In genomic region chr2:178277741-178278197, GRCh38 we compare ENCODE assay signal across 1 cellular context.
TF ChIP-seq lines count a peak whose summit lies in the region.

No MANE protein-coding gene starts in this region.

TF ChIP-seq in K562, 482 proteins besides CTCF, POLR2A, EP300 and RAD21 (continued from another document and continues in another):
- TF ChIP-seq CTBP1 (IDR thresholded peaks at IDR 0.05; ENCODE audit: borderline replicate concordance) = peak; percentile 26; the same call in 1 of the 2 replicates
- TF ChIP-seq ZSCAN32 (CRISPR knock-in tag; IDR thresholded peaks at IDR 0.05) = no peak
- no peak for TF ChIP-seq ATF1 (CRISPR knock-in tag; IDR thresholded peaks at IDR 0.05)
- TF ChIP-seq ATF1 (tag; IDR thresholded peaks at IDR 0.05) = no peak
- no peak for TF ChIP-seq C11orf30 (IDR thresholded peaks at IDR 0.05; ENCODE audit: low read depth)
- TF ChIP-seq, protein P1, sequence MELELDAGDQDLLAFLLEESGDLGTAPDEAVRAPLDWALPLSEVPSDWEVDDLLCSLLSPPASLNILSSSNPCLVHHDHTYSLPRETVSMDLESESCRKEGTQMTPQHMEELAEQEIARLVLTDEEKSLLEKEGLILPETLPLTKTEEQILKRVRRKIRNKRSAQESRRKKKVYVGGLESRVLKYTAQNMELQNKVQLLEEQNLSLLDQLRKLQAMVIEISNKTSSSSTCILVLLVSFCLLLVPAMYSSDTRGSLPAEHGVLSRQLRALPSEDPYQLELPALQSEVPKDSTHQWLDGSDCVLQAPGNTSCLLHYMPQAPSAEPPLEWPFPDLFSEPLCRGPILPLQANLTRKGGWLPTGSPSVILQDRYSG (tag; conservative IDR thresholded peaks at IDR 0.05; ENCODE audit: low read depth) = no peak
- TF ChIP-seq ZEB2 (IDR thresholded peaks at IDR 0.05) = 0 out of 2 replicates have a peak, but pooled peaks have one; percentile 46
- 0 out of 2 replicates have a peak, but pooled peaks have one; percentile 37 for TF ChIP-seq TEAD4 (IDR thresholded peaks at IDR 0.05; ENCODE audit: low read length)
- TF ChIP-seq TEAD4 (CRISPR knock-in tag; IDR thresholded peaks at IDR 0.05; ENCODE audit: borderline replicate concordance) = no peak
- no peak for TF ChIP-seq SETDB1 (IDR thresholded peaks at IDR 0.05; ENCODE audit: low read length)
- no peak for TF ChIP-seq ZZZ3 (IDR thresholded peaks at IDR 0.05)
- TF ChIP-seq ZNF668 (CRISPR knock-in tag; IDR thresholded peaks at IDR 0.05) = no peak
- TF ChIP-seq ZC3H8 (IDR thresholded peaks at IDR 0.05) = no peak
- TF ChIP-seq, protein P2, sequence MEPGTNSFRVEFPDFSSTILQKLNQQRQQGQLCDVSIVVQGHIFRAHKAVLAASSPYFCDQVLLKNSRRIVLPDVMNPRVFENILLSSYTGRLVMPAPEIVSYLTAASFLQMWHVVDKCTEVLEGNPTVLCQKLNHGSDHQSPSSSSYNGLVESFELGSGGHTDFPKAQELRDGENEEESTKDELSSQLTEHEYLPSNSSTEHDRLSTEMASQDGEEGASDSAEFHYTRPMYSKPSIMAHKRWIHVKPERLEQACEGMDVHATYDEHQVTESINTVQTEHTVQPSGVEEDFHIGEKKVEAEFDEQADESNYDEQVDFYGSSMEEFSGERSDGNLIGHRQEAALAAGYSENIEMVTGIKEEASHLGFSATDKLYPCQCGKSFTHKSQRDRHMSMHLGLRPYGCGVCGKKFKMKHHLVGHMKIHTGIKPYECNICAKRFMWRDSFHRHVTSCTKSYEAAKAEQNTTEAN (CRISPR knock-in tag; IDR thresholded peaks at IDR 0.05) = no peak
- TF ChIP-seq CAMTA2 (CRISPR knock-in tag; conservative IDR thresholded peaks at IDR 0.05) = no peak
- TF ChIP-seq HNRNPL (IDR thresholded peaks at IDR 0.05; ENCODE audit: low read depth, low read length) = no peak
- no peak for TF ChIP-seq HNRNPH1 (optimal IDR thresholded peaks at IDR 0.05; ENCODE audit: low read depth, low read length)
- TF ChIP-seq ZNF282 (CRISPR knock-in tag; IDR thresholded peaks at IDR 0.05) = no peak
- TF ChIP-seq GTF2F1 (IDR thresholded peaks at IDR 0.05; ENCODE audit: low read depth, low read length) = no peak
- TF ChIP-seq USF1 (CRISPR knock-in tag; IDR thresholded peaks at IDR 0.05) = peak; percentile 82
- no peak for TF ChIP-seq SAFB (IDR thresholded peaks at IDR 0.05; ENCODE audit: borderline replicate concordance, low read depth, low read length)
- no peak for TF ChIP-seq KDM5B (IDR thresholded peaks at IDR 0.05; ENCODE audit: insufficient replicate concordance, low read depth, low read length)
- TF ChIP-seq CXXC5 (CRISPR knock-in tag; IDR thresholded peaks at IDR 0.05) = no peak
- TF ChIP-seq ASH1L (IDR thresholded peaks at IDR 0.05; ENCODE audit: borderline replicate concordance, low read depth, partially characterized antibody) = no peak
- 0 out of 2 replicates have a peak, but pooled peaks have one; percentile 19 for TF ChIP-seq ESRRA (IDR thresholded peaks at IDR 0.05; ENCODE audit: borderline replicate concordance, low read depth)
- TF ChIP-seq ZNF165 (CRISPR knock-in tag; IDR thresholded peaks at IDR 0.05; ENCODE audit: borderline replicate concordance) = no peak
- no peak for TF ChIP-seq SRSF1 (IDR thresholded peaks at IDR 0.05; ENCODE audit: low read depth, low read length)
- 0 out of 4 replicates have a peak, but pooled peaks of 1 of the 2 experiments have one; percentile 59 for TF ChIP-seq FOXK2 (conservative IDR thresholded peaks at IDR 0.05 in 1 of 2, IDR thresholded peaks at IDR 0.05 in 1 of 2; ENCODE audit: low read depth in 2 of 2)
- TF ChIP-seq ERF (CRISPR knock-in tag; IDR thresholded peaks at IDR 0.05) = no peak
- TF ChIP-seq ZKSCAN1 (IDR thresholded peaks at IDR 0.05; ENCODE audit: low read depth, low read length) = no peak
- no peak for TF ChIP-seq PTTG1 (tag; IDR thresholded peaks at IDR 0.05; ENCODE audit: low read depth)
- TF ChIP-seq TCF7 (IDR thresholded peaks at IDR 0.05; ENCODE audit: borderline replicate concordance) = no peak
- no peak for TF ChIP-seq ETS2 (tag; IDR thresholded peaks at IDR 0.05; ENCODE audit: borderline replicate concordance, poor library complexity, severe bottlenecking)
- TF ChIP-seq RBFOX2 (IDR thresholded peaks at IDR 0.05; ENCODE audit: low read depth, low read length) = no peak
- 0 out of 4 replicates have a peak, but pooled peaks of 1 of the 2 experiments have one; percentile 32 for TF ChIP-seq MAZ (CRISPR knock-in tag; conservative IDR thresholded peaks at IDR 0.05 in 1 of 2, IDR thresholded peaks at IDR 0.05 in 1 of 2)
- no peak for TF ChIP-seq RCOR1 (IDR thresholded peaks at IDR 0.05; ENCODE audit: borderline replicate concordance in 1 of 2, low read depth in 2 of 2, low read length in 2 of 2)
- TF ChIP-seq, protein P3, sequence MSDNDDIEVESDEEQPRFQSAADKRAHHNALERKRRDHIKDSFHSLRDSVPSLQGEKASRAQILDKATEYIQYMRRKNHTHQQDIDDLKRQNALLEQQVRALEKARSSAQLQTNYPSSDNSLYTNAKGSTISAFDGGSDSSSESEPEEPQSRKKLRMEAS (CRISPR knock-in tag; IDR thresholded peaks at IDR 0.05) = 0 out of 2 replicates have a peak, but pooled peaks have one; percentile 19
- no peak for TF ChIP-seq NCOA6 (IDR thresholded peaks at IDR 0.05)
- no peak for TF ChIP-seq KLF1 (tag; IDR thresholded peaks at IDR 0.05)
- TF ChIP-seq LEF1 (IDR thresholded peaks at IDR 0.05) = 0 out of 2 replicates have a peak, but pooled peaks have one; percentile 27
- peak; percentile 82 for TF ChIP-seq SMARCA5 (IDR thresholded peaks at IDR 0.05)
- TF ChIP-seq, protein P4, sequence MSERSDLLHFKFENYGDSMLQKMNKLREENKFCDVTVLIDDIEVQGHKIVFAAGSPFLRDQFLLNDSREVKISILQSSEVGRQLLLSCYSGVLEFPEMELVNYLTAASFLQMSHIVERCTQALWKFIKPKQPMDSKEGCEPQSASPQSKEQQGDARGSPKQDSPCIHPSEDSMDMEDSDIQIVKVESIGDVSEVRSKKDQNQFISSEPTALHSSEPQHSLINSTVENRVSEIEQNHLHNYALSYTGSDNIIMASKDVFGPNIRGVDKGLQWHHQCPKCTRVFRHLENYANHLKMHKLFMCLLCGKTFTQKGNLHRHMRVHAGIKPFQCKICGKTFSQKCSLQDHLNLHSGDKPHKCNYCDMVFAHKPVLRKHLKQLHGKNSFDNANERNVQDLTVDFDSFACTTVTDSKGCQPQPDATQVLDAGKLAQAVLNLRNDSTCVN (CRISPR knock-in tag; IDR thresholded peaks at IDR 0.05) = no peak
- TF ChIP-seq, protein P5, sequence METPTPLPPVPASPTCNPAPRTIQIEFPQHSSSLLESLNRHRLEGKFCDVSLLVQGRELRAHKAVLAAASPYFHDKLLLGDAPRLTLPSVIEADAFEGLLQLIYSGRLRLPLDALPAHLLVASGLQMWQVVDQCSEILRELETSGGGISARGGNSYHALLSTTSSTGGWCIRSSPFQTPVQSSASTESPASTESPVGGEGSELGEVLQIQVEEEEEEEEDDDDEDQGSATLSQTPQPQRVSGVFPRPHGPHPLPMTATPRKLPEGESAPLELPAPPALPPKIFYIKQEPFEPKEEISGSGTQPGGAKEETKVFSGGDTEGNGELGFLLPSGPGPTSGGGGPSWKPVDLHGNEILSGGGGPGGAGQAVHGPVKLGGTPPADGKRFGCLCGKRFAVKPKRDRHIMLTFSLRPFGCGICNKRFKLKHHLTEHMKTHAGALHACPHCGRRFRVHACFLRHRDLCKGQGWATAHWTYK (CRISPR knock-in tag; IDR thresholded peaks at IDR 0.05) = no peak
- no peak for TF ChIP-seq TGIF2 (CRISPR knock-in tag; IDR thresholded peaks at IDR 0.05)
- no peak for TF ChIP-seq ZNF551 (CRISPR knock-in tag; IDR thresholded peaks at IDR 0.05)
- no peak for TF ChIP-seq HDAC6 (IDR thresholded peaks at IDR 0.05; ENCODE audit: low read depth, low read length)
- no peak for TF ChIP-seq HBP1 (CRISPR knock-in tag; IDR thresholded peaks at IDR 0.05)
- TF ChIP-seq, protein P6, sequence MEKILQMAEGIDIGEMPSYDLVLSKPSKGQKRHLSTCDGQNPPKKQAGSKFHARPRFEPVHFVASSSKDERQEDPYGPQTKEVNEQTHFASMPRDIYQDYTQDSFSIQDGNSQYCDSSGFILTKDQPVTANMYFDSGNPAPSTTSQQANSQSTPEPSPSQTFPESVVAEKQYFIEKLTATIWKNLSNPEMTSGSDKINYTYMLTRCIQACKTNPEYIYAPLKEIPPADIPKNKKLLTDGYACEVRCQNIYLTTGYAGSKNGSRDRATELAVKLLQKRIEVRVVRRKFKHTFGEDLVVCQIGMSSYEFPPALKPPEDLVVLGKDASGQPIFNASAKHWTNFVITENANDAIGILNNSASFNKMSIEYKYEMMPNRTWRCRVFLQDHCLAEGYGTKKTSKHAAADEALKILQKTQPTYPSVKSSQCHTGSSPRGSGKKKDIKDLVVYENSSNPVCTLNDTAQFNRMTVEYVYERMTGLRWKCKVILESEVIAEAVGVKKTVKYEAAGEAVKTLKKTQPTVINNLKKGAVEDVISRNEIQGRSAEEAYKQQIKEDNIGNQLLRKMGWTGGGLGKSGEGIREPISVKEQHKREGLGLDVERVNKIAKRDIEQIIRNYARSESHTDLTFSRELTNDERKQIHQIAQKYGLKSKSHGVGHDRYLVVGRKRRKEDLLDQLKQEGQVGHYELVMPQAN (IDR thresholded peaks at IDR 0.05; ENCODE audit: borderline replicate concordance) = peak; percentile 43; the same call in 1 of the 2 replicates
- TF ChIP-seq BRF2 (IDR thresholded peaks at IDR 0.05; ENCODE audit: borderline replicate concordance, insufficient read depth, insufficient read length) = no peak
- TF ChIP-seq L3MBTL2 (IDR thresholded peaks at IDR 0.05) = peak; percentile 59
- no peak for TF ChIP-seq PPARD (CRISPR knock-in tag; IDR thresholded peaks at IDR 0.05)
- no peak for TF ChIP-seq HMBOX1 (IDR thresholded peaks at IDR 0.05)
- TF ChIP-seq, protein P7, sequence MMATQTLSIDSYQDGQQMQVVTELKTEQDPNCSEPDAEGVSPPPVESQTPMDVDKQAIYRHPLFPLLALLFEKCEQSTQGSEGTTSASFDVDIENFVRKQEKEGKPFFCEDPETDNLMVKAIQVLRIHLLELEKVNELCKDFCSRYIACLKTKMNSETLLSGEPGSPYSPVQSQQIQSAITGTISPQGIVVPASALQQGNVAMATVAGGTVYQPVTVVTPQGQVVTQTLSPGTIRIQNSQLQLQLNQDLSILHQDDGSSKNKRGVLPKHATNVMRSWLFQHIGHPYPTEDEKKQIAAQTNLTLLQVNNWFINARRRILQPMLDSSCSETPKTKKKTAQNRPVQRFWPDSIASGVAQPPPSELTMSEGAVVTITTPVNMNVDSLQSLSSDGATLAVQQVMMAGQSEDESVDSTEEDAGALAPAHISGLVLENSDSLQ (IDR thresholded peaks at IDR 0.05) = no peak
- TF ChIP-seq USF2 (CRISPR knock-in tag; IDR thresholded peaks at IDR 0.05) = peak; percentile 88
- TF ChIP-seq ZNF589 (CRISPR knock-in tag; IDR thresholded peaks at IDR 0.05; ENCODE audit: low read depth) = no peak
- TF ChIP-seq HNRNPK (IDR thresholded peaks at IDR 0.05; ENCODE audit: low read depth, low read length, poor library complexity, severe bottlenecking) = no peak
- TF ChIP-seq GATA2 (CRISPR knock-in tag; IDR thresholded peaks at IDR 0.05) = no peak
- no peak for TF ChIP-seq RBM15 (IDR thresholded peaks at IDR 0.05; ENCODE audit: insufficient read depth, low read length)
- 0 out of 2 replicates have a peak, but pooled peaks have one; percentile 32 for TF ChIP-seq NFRKB (IDR thresholded peaks at IDR 0.05; ENCODE audit: low read depth)
- TF ChIP-seq TFAM (CRISPR knock-in tag; conservative IDR thresholded peaks at IDR 0.05) = no peak
